In genomic region chr1:26306290-26307221, GRCh38 we compare ENCODE assay signal across 8 cellular contexts. TPM values are rescaled to one million over a fixed set of nuclear protein-coding genes. Genes with fewer than 3 reads are reported as not detected.
A peak's percentile ranks its signal among the peaks of the same experiment; 100 is the strongest.
DNase-seq lines count a peak whose midpoint lies in the region; ATAC-seq and TF ChIP-seq lines count a peak whose summit lies in the region.

A gene with protein sequence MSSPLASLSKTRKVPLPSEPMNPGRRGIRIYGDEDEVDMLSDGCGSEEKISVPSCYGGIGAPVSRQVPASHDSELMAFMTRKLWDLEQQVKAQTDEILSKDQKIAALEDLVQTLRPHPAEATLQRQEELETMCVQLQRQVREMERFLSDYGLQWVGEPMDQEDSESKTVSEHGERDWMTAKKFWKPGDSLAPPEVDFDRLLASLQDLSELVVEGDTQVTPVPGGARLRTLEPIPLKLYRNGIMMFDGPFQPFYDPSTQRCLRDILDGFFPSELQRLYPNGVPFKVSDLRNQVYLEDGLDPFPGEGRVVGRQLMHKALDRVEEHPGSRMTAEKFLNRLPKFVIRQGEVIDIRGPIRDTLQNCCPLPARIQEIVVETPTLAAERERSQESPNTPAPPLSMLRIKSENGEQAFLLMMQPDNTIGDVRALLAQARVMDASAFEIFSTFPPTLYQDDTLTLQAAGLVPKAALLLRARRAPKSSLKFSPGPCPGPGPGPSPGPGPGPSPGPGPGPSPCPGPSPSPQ (minus strand): TSS chr1:26306636. CDS start chr1:26302883, 3,753 bp downstream.

- H3K4me1 ChIP-seq in esophagus muscularis mucosa (peaks cover 8 to 25% (median 14%) of the 10 kb centered on the region in 4 donors), muscle layer of duodenum (ENCODE audit: control insufficient read depth in 1 of 2, insufficient read depth in 2 of 2, low read length in 2 of 2) (peaks cover 10% of the 10 kb centered on the region in 2 donors)

- TF ChIP-seq EP300 in esophagus muscularis mucosa (IDR thresholded peaks at IDR 0.05), result no peak

- H3K27me3 ChIP-seq in esophagus muscularis mucosa, result no peaks in the 10 kb centered on the region
- H3K27me3 ChIP-seq in muscle layer of duodenum (ENCODE audit: low read depth, low read length), result no peaks in the 10 kb centered on the region

- no peaks in the 10 kb centered on the region for H3K36me3 ChIP-seq in esophagus muscularis mucosa
- H3K36me3 ChIP-seq in muscle layer of duodenum (ENCODE audit: control insufficient read depth in 1 of 2, insufficient read depth in 2 of 2, low read length in 2 of 2), result no peaks in the 10 kb centered on the region

- WGBS in esophagus muscularis mucosa, result 3% methylated on average over 38 of the region's 51 CpGs

- H3K27ac ChIP-seq in esophagus muscularis mucosa (replicated peaks in 1 of 4) (peak within 1 kb of the TSS; percentile 46 to 76 (median 69)), muscle layer of duodenum (ENCODE audit: low read length) (peak within 1 kb of the TSS; percentile 37)

- intact Hi-C loops in esophagus muscularis mucosa (cut with DNase I), result no loop called here

- DNase-seq in DMS79 (lab: John Stamatoyannopoulos, UW), result peak; percentile 98
- DNase-seq in KG1 (lab: John Stamatoyannopoulos, UW), result peak; percentile 88
- peak; percentile 84 for DNase-seq in activated T-cell treated with anti-CD3 and anti-CD28 coated beads, Interleukin-2, amount 50 U/mL, for 1 hour
- peak; percentile 97 for DNase-seq in esophagus muscularis mucosa (ENCODE audit: extremely low spot score)
- DNase-seq in stimulated activated CD8-positive, alpha-beta memory T cell treated with anti-CD3 and anti-CD28 coated beads, Interleukin-7, amount 100 ng/mL, for 24 hours (ENCODE audit: low read depth), result peak; percentile 84

- ATAC-seq in GM21737 (IDR thresholded peaks at IDR 0.05; ENCODE audit: unreplicated experiment), result peak; percentile 90

- TF ChIP-seq CTCF in esophagus muscularis mucosa (IDR thresholded peaks at IDR 0.05), result peak in 1 of 3 experiments; percentile 18

- H3K9me3 ChIP-seq in esophagus muscularis mucosa (no peaks in the 10 kb centered on the region), muscle layer of duodenum (ENCODE audit: control insufficient read depth in 1 of 2, low read length in 2 of 2) (no peaks in the 10 kb centered on the region)

- H3K4me3 ChIP-seq in esophagus muscularis mucosa (peak within 1 kb of the TSS; percentile 62 to 86 (median 74)), muscle layer of duodenum (ENCODE audit: low read depth in 1 of 2, low read length in 2 of 2) (peak within 1 kb of the TSS; percentile 84 to 96)

- TF ChIP-seq POLR2A in esophagus muscularis mucosa (IDR thresholded peaks at IDR 0.05; ENCODE audit: low read depth), result no peak

TF ChIP-seq in PFSK-1, 5 proteins besides CTCF, POLR2A, EP300 and RAD21:
- peak; percentile 94 for TF ChIP-seq SIN3A (IDR thresholded peaks at IDR 0.05; ENCODE audit: borderline replicate concordance, insufficient read depth, low read length)
- TF ChIP-seq FOXP2 (optimal IDR thresholded peaks at IDR 0.05; ENCODE audit: borderline replicate concordance, extremely low read depth, extremely low read length, insufficient read depth), result peak; percentile 40
- TF ChIP-seq TAF1 (IDR thresholded peaks at IDR 0.05; ENCODE audit: borderline replicate concordance, insufficient read depth, low read length), result no peak
- no peak for TF ChIP-seq POLR2AphosphoS5 (IDR thresholded peaks at IDR 0.05; ENCODE audit: low read depth, low read length)
- no peak for TF ChIP-seq REST (IDR thresholded peaks at IDR 0.05; ENCODE audit: insufficient read depth in 1 of 2, low read depth in 2 of 2, low read length in 2 of 2)

RNA-seq across cellular contexts. Expression of the gene that starts here (rescaled TPM):
- 8.9 TPM for polyA plus RNA-seq in PFSK-1 (2012; ENCODE audit: insufficient read length, low read depth)
- 10 to 100 TPM in 2 of 4 donors, 1 to 10 TPM in 2; 7.1 to 13.3 (median 10.1) TPM for total RNA-seq in esophagus muscularis mucosa

Comparison
In these comparisons a context has a peak if more than half of its experiments do, and no peak if none do; other contexts are left out.
1. Peak in every context shown above with its lines: DNase-seq, ATAC-seq, H3K4me3 ChIP-seq and H3K27ac ChIP-seq.